11 cellular contexts compared by ENCODE assay signal in the genomic region with DNA sequence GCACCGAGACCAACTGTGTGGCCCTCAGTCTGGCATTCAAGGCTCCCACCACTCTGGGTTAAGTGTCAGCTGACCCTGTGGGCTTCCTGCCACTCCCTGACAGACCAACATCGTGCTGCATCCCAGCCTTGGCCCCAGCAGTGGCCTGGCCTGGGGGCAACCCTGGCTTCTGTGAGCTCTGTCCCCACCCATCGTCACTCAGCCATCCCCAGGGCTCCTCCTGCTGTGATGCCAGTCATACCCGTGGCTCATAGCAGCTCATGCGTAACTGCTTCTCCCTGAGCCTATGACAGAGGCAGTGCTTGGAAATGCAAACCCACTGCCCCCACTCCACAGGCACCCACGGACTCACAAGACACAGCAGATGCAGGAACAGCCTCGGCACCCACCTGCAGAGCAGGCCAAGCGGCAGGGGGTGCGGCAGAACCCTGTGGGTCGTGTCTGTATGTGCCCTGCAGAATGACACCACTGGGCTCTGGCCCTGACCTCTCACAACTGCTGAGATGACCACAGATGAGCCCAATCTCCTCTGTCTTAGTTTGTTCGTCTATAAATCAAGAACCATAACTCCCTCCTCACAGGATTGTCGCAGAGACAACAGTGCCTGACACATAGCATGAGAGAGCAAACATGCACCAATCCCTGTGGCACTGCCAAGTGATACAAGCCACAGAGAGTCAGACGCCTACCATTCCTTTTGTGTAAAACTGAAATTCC. TPM values are rescaled to one million over a fixed set of nuclear protein-coding genes. Genes with fewer than 3 reads are reported as not detected.
A peak's percentile ranks its signal among the peaks of the same experiment; 100 is the strongest.
DNase-seq lines count a peak whose midpoint lies in the region; TF ChIP-seq lines count a peak whose summit lies in the region.
"Had no signal": no experiment of that assay in that cellular context is flagged by ENCODE, and none has a peak within 500 bp of the region (broad histone marks: within the 10 kb centered on the region; RNA-seq: fewer than 3 reads in every experiment).

No MANE protein-coding gene starts in this region.

- DNase-seq in AG08396 (ENCODE audit: low spot score): peak; percentile 62
- no peak for DNase-seq in colonic mucosa
- DNase-seq in neuronal stem cell (ENCODE audit: low spot score): no peak
- no peak for DNase-seq in SK-N-SH
- DNase-seq in KG1 (lab: John Stamatoyannopoulos, UW): no peak
- DNase-seq in activated naive CD4-positive, alpha-beta T cell treated with anti-CD3 and anti-CD28 coated beads for 36 hours: no peak
- no peak for DNase-seq in T1000 (lab: John Stamatoyannopoulos, UW)
- DNase-seq: effector CD8-positive, alpha-beta T cell had no signal

- H3K4me2 ChIP-seq in neuronal stem cell (ENCODE audit: insufficient read depth, low read length, poor library complexity, severe bottlenecking): no peak overlapping the region
- H3K4me2 ChIP-seq in SK-N-SH: no peak overlapping the region
- H3K4me2 ChIP-seq: GM23338 had no signal

- H3K36me3 ChIP-seq in colonic mucosa (no peaks in the 10 kb centered on the region), neuronal stem cell (replicated peaks in 1 of 2; ENCODE audit: control insufficient read depth in 2 of 2, insufficient read depth in 2 of 2, low read length in 2 of 2) (no peaks in the 10 kb centered on the region), SK-N-SH (replicated peaks in 1 of 2; ENCODE audit: control insufficient read depth in 1 of 2, insufficient read depth in 2 of 2, low read length in 1 of 2) (no peaks in the 10 kb centered on the region)

- H2AK5ac ChIP-seq in neuronal stem cell (ENCODE audit: low read depth, low read length): peak overlapping the region; percentile 96

- POLR2A ChIA-PET in SK-N-SH (lab: Yijun Ruan, JAX): no interaction called here

- CTCF ChIA-PET in SK-N-SH (lab: Yijun Ruan, JAX): interaction anchor here (1.1 to 30.9 kb wide), 5 partner anchors 10 to 99 kb away, joined by 3 to 540 read pairs (median 8); a partner anchor contains a TSS
- CTCF ChIA-PET in activated naive CD4-positive, alpha-beta T cell treated with anti-CD3 and anti-CD28 coated beads for 36 hours (lab: Charles Lee): interaction anchor here (0.5 to 1.3 kb wide), 4 partner anchors 14 to 944 kb away, joined by 4 to 6 read pairs (median 5); no protein-coding TSS in a partner anchor

- peaks cover 1% of the 10 kb centered on the region for H3K36me3 Mint-ChIP-seq in activated naive CD4-positive, alpha-beta T cell treated with anti-CD3 and anti-CD28 coated beads for 36 hours (ENCODE audit: low read depth)

- H4K8ac ChIP-seq in neuronal stem cell (ENCODE audit: low read depth, low read length): no peak overlapping the region

- H3K9me3 Mint-ChIP-seq in activated naive CD4-positive, alpha-beta T cell treated with anti-CD3 and anti-CD28 coated beads for 36 hours: no peaks in the 10 kb centered on the region
- H3K9me3 Mint-ChIP-seq: GM23338 had no signal

- no peak overlapping the region for H2BK12ac ChIP-seq in neuronal stem cell (ENCODE audit: low read length)

- peak overlapping the region; percentile 62 for H3K27ac ChIP-seq in colonic mucosa
- no peak overlapping the region for H3K27ac ChIP-seq in neuronal stem cell (replicated peaks; ENCODE audit: low read length)
- no peak overlapping the region for H3K27ac ChIP-seq in SK-N-SH (ENCODE audit: low read depth in 2 of 2, low read length in 1 of 2)

- peaks cover 11% of the 10 kb centered on the region for H3K4me1 Mint-ChIP-seq in activated naive CD4-positive, alpha-beta T cell treated with anti-CD3 and anti-CD28 coated beads for 36 hours (ENCODE audit: low read depth)

- H3K4me3 ChIP-seq in colonic mucosa (no peak overlapping the region), neuronal stem cell (ENCODE audit: low read length in 2 of 2) (peak overlapping the region in 1 of 2 donors; percentile 23), SK-N-SH (ENCODE audit: low read depth in 2 of 2, low read length in 1 of 2) (no peak overlapping the region)
- H3K4me3 ChIP-seq: GM23338, mucosa of descending colon had no signal

- peaks cover 11% of the 10 kb centered on the region for H3F3A ChIP-seq in SK-N-SH (replicated peaks; ENCODE audit: insufficient read depth)

- H2BK15ac ChIP-seq in neuronal stem cell (ENCODE audit: low read length): no peak overlapping the region

- no peaks in the 10 kb centered on the region for H3K9me2 ChIP-seq in SK-N-SH

- WGBS in neuronal stem cell (ENCODE audit: extremely low coverage in 2 of 2, insufficient read length in 2 of 2, insufficient replicate concordance in 1 of 2), 2 donors: no CpG with 5 or more reads among the region's 13 CpGs
- WGBS in SK-N-SH (ENCODE audit: low lambda C conversion rate): 72% methylated on average over 11 of the region's 13 CpGs

- no peak overlapping the region for H3K23ac ChIP-seq in neuronal stem cell (ENCODE audit: low read depth, low read length, poor library complexity)

- no peak overlapping the region for H3K4ac ChIP-seq in neuronal stem cell (ENCODE audit: low read length)

- H3K27ac Mint-ChIP-seq in activated naive CD4-positive, alpha-beta T cell treated with anti-CD3 and anti-CD28 coated beads for 36 hours: no peak overlapping the region

- H4K20me1 ChIP-seq in SK-N-SH (ENCODE audit: insufficient read depth): peaks cover 99% of the 10 kb centered on the region

- peaks cover 96% of the 10 kb centered on the region for H3K79me2 ChIP-seq in SK-N-SH (ENCODE audit: insufficient read depth)

- TF ChIP-seq CTCF in colonic mucosa (IDR thresholded peaks at IDR 0.05) (no peak), SK-N-SH (IDR thresholded peaks at IDR 0.05) (no peak)

- peak overlapping the region; percentile 11 for H3K18ac ChIP-seq in neuronal stem cell (ENCODE audit: low read length)

- no peak overlapping the region for H3K4me3 Mint-ChIP-seq in activated naive CD4-positive, alpha-beta T cell treated with anti-CD3 and anti-CD28 coated beads for 36 hours
- H3K4me3 Mint-ChIP-seq: GM23338 had no signal

- H3K4me1 ChIP-seq in colonic mucosa (peaks cover 33% of the 10 kb centered on the region), neuronal stem cell (ENCODE audit: control insufficient read depth in 2 of 2, insufficient read depth in 1 of 2, low read depth in 1 of 2, low read length in 2 of 2) (peaks cover 14 to 23% of the 10 kb centered on the region in 2 donors), SK-N-SH (ENCODE audit: control insufficient read depth in 1 of 2, insufficient read depth in 2 of 2, low read depth in 1 of 2, low read length in 1 of 2) (peaks cover 12 to 18% of the 10 kb centered on the region in 2 experiments; a peak in 2 of 4 replicates)

- intact Hi-C loops in colonic mucosa (cut with DNase I): no loop called here
- intact Hi-C loops in activated naive CD4-positive, alpha-beta T cell treated with anti-CD3 and anti-CD28 coated beads for 36 hours (cut with micrococcal nuclease): no loop called here

- H2BK120ac ChIP-seq in neuronal stem cell (ENCODE audit: low read depth, low read length): no peak overlapping the region

- no peaks in the 10 kb centered on the region for H3K27me3 Mint-ChIP-seq in activated naive CD4-positive, alpha-beta T cell treated with anti-CD3 and anti-CD28 coated beads for 36 hours (ENCODE audit: low read depth)

- TF ChIP-seq RAD21 in Ishikawa (IDR thresholded peaks at IDR 0.05; ENCODE audit: low read depth) (no peak; the same call in 1 of the 2 replicates), SK-N-SH (IDR thresholded peaks at IDR 0.05; ENCODE audit: low read length) (no peak)

- peak; percentile 53; the same call in 1 of the 2 replicates for TF ChIP-seq EP300 in Ishikawa (IDR thresholded peaks at IDR 0.05; ENCODE audit: borderline replicate concordance)
- TF ChIP-seq EP300 in SK-N-SH (IDR thresholded peaks at IDR 0.05; ENCODE audit: borderline replicate concordance in 1 of 2, low read depth in 1 of 2, low read length in 1 of 2): no peak

- no peak overlapping the region for H4K91ac ChIP-seq in neuronal stem cell (ENCODE audit: low read depth, low read length, poor library complexity)

- H3K14ac ChIP-seq in neuronal stem cell (ENCODE audit: low read length): no peak overlapping the region

- no peak overlapping the region for H2AFZ ChIP-seq in neuronal stem cell (ENCODE audit: low read length)
- no peak overlapping the region for H2AFZ ChIP-seq in SK-N-SH (ENCODE audit: low read depth)
- H2AFZ ChIP-seq: GM23338 had no signal

- H3K9ac ChIP-seq in colonic mucosa (ENCODE audit: low read depth in 2 of 2, low read length in 2 of 2) (no peak overlapping the region), neuronal stem cell (ENCODE audit: low read depth, low read length, poor library complexity) (no peak overlapping the region), SK-N-SH (no peak overlapping the region)

- H3K79me1 ChIP-seq in neuronal stem cell (ENCODE audit: low read depth, low read length): no peaks in the 10 kb centered on the region

- no peaks in the 10 kb centered on the region for H3K27me3 ChIP-seq in colonic mucosa
- no peaks in the 10 kb centered on the region for H3K27me3 ChIP-seq in neuronal stem cell (ENCODE audit: control insufficient read depth in 3 of 3, insufficient read depth in 3 of 3, low read depth in 1 of 3, low read length in 3 of 3)
- H3K27me3 ChIP-seq in SK-N-SH (ENCODE audit: insufficient read depth): no peaks in the 10 kb centered on the region

- H2BK5ac ChIP-seq in neuronal stem cell (ENCODE audit: low read length): no peak overlapping the region

- no peaks in the 10 kb centered on the region for H3K9me3 ChIP-seq in colonic mucosa
- no peaks in the 10 kb centered on the region for H3K9me3 ChIP-seq in neuronal stem cell (replicated peaks in 1 of 2; ENCODE audit: control insufficient read depth in 2 of 2, insufficient read depth in 1 of 2, low read depth in 1 of 2, low read length in 2 of 2)
- H3K9me3 ChIP-seq in SK-N-SH: no peaks in the 10 kb centered on the region
- H3K9me3 ChIP-seq: mucosa of descending colon had no signal

RNA-seq across cellular contexts. Expression of a gene that starts 26.6 kb away (rescaled TPM):
- total RNA-seq in colonic mucosa: 100 to 1,000 TPM; 104 to 118 TPM
- polyA plus RNA-seq in neuronal stem cell (2013, experiment 1 of 2): 8.0 TPM
- polyA plus RNA-seq in neuronal stem cell (2013, experiment 2 of 2): 9.2 TPM
- 111 and 184 TPM in 2 replicates for polyA plus RNA-seq in SK-N-SH (2012; rRNA removed)
- 45.3 and 86.3 TPM in 2 replicates for polyA plus RNA-seq in SK-N-SH (2012; cell fraction: cytosol; rRNA removed)
- polyA plus RNA-seq in SK-N-SH (2012; cell fraction: nucleus; rRNA removed): 670 and 1,039 TPM in 2 replicates
- 10 to 100 TPM; 78.2 to 80.1 TPM for total RNA-seq in activated naive CD4-positive, alpha-beta T cell treated with anti-CD3 and anti-CD28 coated beads for 36 hours

RNA-seq across cellular contexts. Expression of a gene that starts 45.2 kb away (rescaled TPM):
- total RNA-seq in colonic mucosa: 10 to 100 TPM; 14.9 to 71.7 TPM
- polyA plus RNA-seq in neuronal stem cell (2013, experiment 1 of 2): 40.6 TPM
- 40.0 TPM for polyA plus RNA-seq in neuronal stem cell (2013, experiment 2 of 2)
- 3.1 and 6.1 TPM in 2 replicates for polyA plus RNA-seq in SK-N-SH (2012; rRNA removed)
- polyA plus RNA-seq in SK-N-SH (2012; cell fraction: cytosol; rRNA removed): 1.5 and 4.3 TPM in 2 replicates
- 8.0 and 8.2 TPM in 2 replicates for polyA plus RNA-seq in SK-N-SH (2012; cell fraction: nucleus; rRNA removed)
- 100 to 1,000 TPM; 223 to 231 TPM for total RNA-seq in activated naive CD4-positive, alpha-beta T cell treated with anti-CD3 and anti-CD28 coated beads for 36 hours

RNA-seq across cellular contexts. Expression of a gene that starts 52.1 kb away (rescaled TPM):
- 10 to 100 TPM in 1 of 2 donors, 1 to 10 TPM in 1; 7.8 to 23.1 TPM for total RNA-seq in colonic mucosa
- polyA plus RNA-seq in neuronal stem cell (2013, experiment 1 of 2): 25.8 TPM
- polyA plus RNA-seq in neuronal stem cell (2013, experiment 2 of 2): 28.0 TPM
- polyA plus RNA-seq in SK-N-SH (2012; rRNA removed): 16.2 and 16.5 TPM in 2 replicates
- 6.3 and 9.8 TPM in 2 replicates for polyA plus RNA-seq in SK-N-SH (2012; cell fraction: cytosol; rRNA removed)
- polyA plus RNA-seq in SK-N-SH (2012; cell fraction: nucleus; rRNA removed): 32.4 and 41.1 TPM in 2 replicates
- total RNA-seq in activated naive CD4-positive, alpha-beta T cell treated with anti-CD3 and anti-CD28 coated beads for 36 hours: 10 to 100 TPM; 46.1 to 48.1 TPM

RNA-seq across cellular contexts. Expression of a gene that starts 52.2 kb away (rescaled TPM):
- total RNA-seq in colonic mucosa: 1 to 10 TPM; 9.2 to 9.3 TPM
- 20.4 TPM for polyA plus RNA-seq in neuronal stem cell (2013, experiment 1 of 2)
- polyA plus RNA-seq in neuronal stem cell (2013, experiment 2 of 2): 19.1 TPM
- 17.0 and 17.2 TPM in 2 replicates for polyA plus RNA-seq in SK-N-SH (2012; rRNA removed)
- 7.5 and 11.2 TPM in 2 replicates for polyA plus RNA-seq in SK-N-SH (2012; cell fraction: cytosol; rRNA removed)
- polyA plus RNA-seq in SK-N-SH (2012; cell fraction: nucleus; rRNA removed): 29.1 and 45.4 TPM in 2 replicates
- total RNA-seq in activated naive CD4-positive, alpha-beta T cell treated with anti-CD3 and anti-CD28 coated beads for 36 hours: 10 to 100 TPM; 33.6 to 35.3 TPM

RNA-seq across cellular contexts. Expression of a gene that starts 53.3 kb away (rescaled TPM):
- total RNA-seq in colonic mucosa: 100 to 1,000 TPM; 103 to 273 TPM
- polyA plus RNA-seq in neuronal stem cell (2013, experiment 1 of 2): 146 TPM
- polyA plus RNA-seq in neuronal stem cell (2013, experiment 2 of 2): 150 TPM
- 178 and 192 TPM in 2 replicates for polyA plus RNA-seq in SK-N-SH (2012; rRNA removed)
- 87.4 and 115 TPM in 2 replicates for polyA plus RNA-seq in SK-N-SH (2012; cell fraction: cytosol; rRNA removed)
- polyA plus RNA-seq in SK-N-SH (2012; cell fraction: nucleus; rRNA removed): 186 and 231 TPM in 2 replicates
- total RNA-seq in activated naive CD4-positive, alpha-beta T cell treated with anti-CD3 and anti-CD28 coated beads for 36 hours: 100 to 1,000 TPM; 314 TPM
